Comparison of ENCODE assay signal across 21 cellular contexts in genomic region chr5:57346336-57346735, GRCh38.
"Had no signal": no experiment of that assay in that cellular context is flagged by ENCODE, and none has a peak within 500 bp of the region (broad histone marks: within the 10 kb centered on the region; RNA-seq: fewer than 3 reads in every experiment).

No MANE protein-coding gene starts in this region.

- H3K27ac ChIP-seq: dorsolateral prefrontal cortex, heart right ventricle, right atrium auricular region, sigmoid colon, skin epidermis, testis, tibial nerve had no signal

- ATAC-seq: esophagus mucosa; heart right ventricle; left lobe of liver; mucosa of descending colon; naive thymus-derived CD8-positive, alpha-beta T cell; stimulated activated naive B cell treated with anti-CD40 and anti-IgM and Interleukin-4, amounts not matched to agents 10 μg/mL and 1 μg/mL and 100 μg/mL, for 72 hours; stimulated activated naive CD8-positive, alpha-beta T cell treated with anti-CD3 and anti-CD28 coated beads, Interleukin-15, amount 100 ng/mL, for 72 hours had no signal

- H3K27me3 ChIP-seq: dorsolateral prefrontal cortex, heart right ventricle, right atrium auricular region, sigmoid colon, testis, tibial nerve had no signal

- H3K4me1 ChIP-seq: sigmoid colon, tibial nerve had no signal

- H3K36me3 ChIP-seq: heart right ventricle, right atrium auricular region, sigmoid colon, tibial nerve had no signal

- H3K9me3 ChIP-seq: mucosa of descending colon, right atrium auricular region, sigmoid colon, testis had no signal

- H3K4me3 ChIP-seq: dorsolateral prefrontal cortex, heart right ventricle, mucosa of descending colon, right atrium auricular region, sigmoid colon, skin epidermis, testis, tibial nerve had no signal

- DNase-seq: cortex of kidney; dorsolateral prefrontal cortex; effector CD8-positive, alpha-beta T cell; heart right ventricle; hypothalamus; islet precursor cell; mammary epithelial cell; mucosa of descending colon; naive thymus-derived CD8-positive, alpha-beta T cell; posterior cingulate gyrus; sigmoid colon; stimulated activated CD4-positive, alpha-beta T cell treated with anti-CD3 and anti-CD28 coated beads, Interleukin-2, amount 100 ng/mL, for 24 hours; stimulated activated CD4-positive, alpha-beta T cell treated with anti-CD3 and anti-CD28 coated beads, Interleukin-4, amount 100 ng/mL, for 4 hours; stimulated activated naive B cell treated with anti-CD40 and anti-IgM and Interleukin-4, amounts not matched to agents 10 μg/mL and 1 μg/mL and 100 μg/mL, for 72 hours; stimulated activated naive CD8-positive, alpha-beta T cell treated with anti-CD3 and anti-CD28 coated beads, Interleukin-15, amount 100 ng/mL, for 72 hours; testis had no signal
